In the genomic region with DNA sequence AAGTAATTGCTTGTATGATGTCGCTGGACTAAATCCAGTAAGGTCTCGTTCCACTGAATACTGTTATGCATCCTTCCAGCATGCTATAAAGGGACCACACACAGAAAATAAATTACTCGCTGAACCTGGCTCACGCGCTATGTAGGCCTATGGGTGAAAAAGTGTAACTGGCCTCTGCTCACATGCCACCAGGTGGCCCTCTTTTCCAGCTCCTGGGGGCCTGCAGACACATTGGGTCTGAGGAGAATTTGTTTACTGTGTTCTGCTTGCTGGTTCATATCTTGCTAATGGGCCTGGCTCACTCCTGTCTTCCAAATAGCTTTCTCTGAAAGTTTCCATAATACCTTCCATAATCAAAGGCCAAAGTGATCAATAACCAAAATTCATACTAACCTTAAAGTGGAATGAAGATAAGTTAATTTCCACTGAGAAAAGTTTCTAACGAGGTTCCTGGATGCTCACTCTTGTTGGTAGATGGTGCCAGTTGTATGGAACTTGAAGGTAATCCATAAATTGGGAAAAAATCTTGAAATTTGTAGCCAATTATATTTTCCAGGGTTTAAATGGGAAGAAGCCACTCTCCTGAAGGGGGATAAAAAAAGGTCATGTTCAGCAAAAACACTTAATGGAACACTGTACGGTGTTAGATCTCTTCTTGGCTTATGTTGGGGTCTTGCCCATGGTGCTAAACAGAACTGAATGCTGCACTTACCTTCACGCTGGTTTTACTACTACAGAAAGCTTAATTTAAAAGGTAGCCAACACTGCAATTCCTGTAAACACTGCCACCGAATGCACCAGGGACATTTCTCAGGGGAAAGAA, we compare ENCODE assay signal across 10 cellular contexts. TPM values are rescaled to one million over a fixed set of nuclear protein-coding genes. Genes with fewer than 3 reads are reported as not detected.
DNase-seq lines count a peak whose midpoint lies in the region; ATAC-seq and TF ChIP-seq lines count a peak whose summit lies in the region.
"Had no signal": no experiment of that assay in that cellular context is flagged by ENCODE, and none has a peak within 500 bp of the region (broad histone marks: within the 10 kb centered on the region; RNA-seq: fewer than 3 reads in every experiment).

No MANE protein-coding gene starts in this region.

- TF ChIP-seq CTCF in BE2C (IDR thresholded peaks at IDR 0.05; ENCODE audit: low read depth, low read length): peak; percentile 50
- peak; percentile 66 for TF ChIP-seq CTCF in neural progenitor cell (IDR thresholded peaks at IDR 0.05)
- no peak for TF ChIP-seq CTCF in transverse colon (IDR thresholded peaks at IDR 0.05)
- no peak for TF ChIP-seq CTCF in body of pancreas (IDR thresholded peaks at IDR 0.05)

- H4K20me1 ChIP-seq in neural progenitor cell (ENCODE audit: low read depth): no peaks in the 10 kb centered on the region

- H3K4me3 ChIP-seq in BE2C (ENCODE audit: low read depth, low read length): no peak overlapping the region
- no peak overlapping the region for H3K4me3 ChIP-seq in neural progenitor cell
- H3K4me3 ChIP-seq in transverse colon: no peak overlapping the region
- no peak overlapping the region for H3K4me3 ChIP-seq in body of pancreas

- H3K9me3 Mint-ChIP-seq in activated CD4-positive, alpha-beta T cell treated with anti-CD3 and anti-CD28 coated beads, Interleukin-2, amount 10 ng/mL, durations not matched to agents 24 days and 14 days: no peaks in the 10 kb centered on the region
- H3K9me3 Mint-ChIP-seq in neural progenitor cell: no peaks in the 10 kb centered on the region
- H3K9me3 Mint-ChIP-seq: activated naive CD4-positive, alpha-beta T cell treated with anti-CD3 and anti-CD28 coated beads, Interleukin-2, amount 50 U/mL, for 24 hours; nephron had no signal

- TF ChIP-seq EP300 in transverse colon (IDR thresholded peaks at IDR 0.05; ENCODE audit: low read depth): no peak

- H3K27ac Mint-ChIP-seq in activated CD4-positive, alpha-beta T cell treated with anti-CD3 and anti-CD28 coated beads, Interleukin-2, amount 10 ng/mL, durations not matched to agents 24 days and 14 days: no peak overlapping the region
- no peak overlapping the region for H3K27ac Mint-ChIP-seq in neural progenitor cell
- H3K27ac Mint-ChIP-seq: activated naive CD4-positive, alpha-beta T cell treated with anti-CD3 and anti-CD28 coated beads, Interleukin-2, amount 50 U/mL, for 24 hours; nephron had no signal

- H3K9me3 ChIP-seq in BE2C: no peaks in the 10 kb centered on the region
- H3K9me3 ChIP-seq in neural progenitor cell (ENCODE audit: low read depth): no peaks in the 10 kb centered on the region
- no peaks in the 10 kb centered on the region for H3K9me3 ChIP-seq in transverse colon
- no peaks in the 10 kb centered on the region for H3K9me3 ChIP-seq in body of pancreas

- TF ChIP-seq POLR2A in transverse colon (IDR thresholded peaks at IDR 0.05) (no peak), body of pancreas (IDR thresholded peaks at IDR 0.05) (no peak)

- H3K4me1 Mint-ChIP-seq in activated CD4-positive, alpha-beta T cell treated with anti-CD3 and anti-CD28 coated beads, Interleukin-2, amount 10 ng/mL, durations not matched to agents 24 days and 14 days: no peaks in the 10 kb centered on the region
- H3K4me1 Mint-ChIP-seq in neural progenitor cell: no peaks in the 10 kb centered on the region
- H3K4me1 Mint-ChIP-seq: activated naive CD4-positive, alpha-beta T cell treated with anti-CD3 and anti-CD28 coated beads, Interleukin-2, amount 50 U/mL, for 24 hours; nephron had no signal

- intact Hi-C loops in activated CD4-positive, alpha-beta T cell treated with anti-CD3 and anti-CD28 coated beads, Interleukin-2, amount 10 ng/mL, durations not matched to agents 24 days and 14 days (cut with micrococcal nuclease): no loop called here
- intact Hi-C loops in transverse colon (cut with DNase I; ENCODE audit: low total_unique reads): no loop called here
- intact Hi-C loops in body of pancreas (cut with DNase I): no loop called here
- intact Hi-C loops in head of caudate nucleus (cut with DNase I): no loop called here

- in situ Hi-C loops in transverse colon (cut with MboI; ENCODE audit: low pct_ligation_motif_present in 1 of 4, low pct_unique_long_range_greater_than_20kb in 1 of 4, low sequenced_read_pairs in 3 of 4): no loop called here

- no peaks in the 10 kb centered on the region for H3F3A ChIP-seq in neural progenitor cell (ENCODE audit: low read depth)

- WGBS in transverse colon (ENCODE audit: low coverage in 1 of 2), 2 donors: 66 to 79% methylated on average over 8 to 9 of the region's 9 CpGs
- 66 to 70% methylated on average over 9 of the region's 9 CpGs for WGBS in body of pancreas, 2 donors

- H3K4me2 ChIP-seq in neural progenitor cell: no peak overlapping the region

- DNase-seq in BE2C: peak; percentile 19
- DNase-seq in activated CD4-positive, alpha-beta T cell treated with anti-CD3 and anti-CD28 coated beads, Interleukin-2, amount 10 ng/mL, durations not matched to agents 24 days and 14 days: peak; percentile 81
- peak; percentile 61 for DNase-seq in neural progenitor cell (ENCODE audit: low spot score)
- DNase-seq in transverse colon: no peak
- no peak for DNase-seq in body of pancreas
- no peak for DNase-seq in head of caudate nucleus

- H3K4me3 Mint-ChIP-seq in activated CD4-positive, alpha-beta T cell treated with anti-CD3 and anti-CD28 coated beads, Interleukin-2, amount 10 ng/mL, durations not matched to agents 24 days and 14 days: no peak overlapping the region
- H3K4me3 Mint-ChIP-seq in neural progenitor cell: no peak overlapping the region
- H3K4me3 Mint-ChIP-seq: activated naive CD4-positive, alpha-beta T cell treated with anti-CD3 and anti-CD28 coated beads, Interleukin-2, amount 50 U/mL, for 24 hours; nephron had no signal

- H2AFZ ChIP-seq in neural progenitor cell (replicated peaks): no peak overlapping the region

- no peaks in the 10 kb centered on the region for H3K36me3 Mint-ChIP-seq in activated CD4-positive, alpha-beta T cell treated with anti-CD3 and anti-CD28 coated beads, Interleukin-2, amount 10 ng/mL, durations not matched to agents 24 days and 14 days (ENCODE audit: low read depth)
- H3K36me3 Mint-ChIP-seq in neural progenitor cell: no peaks in the 10 kb centered on the region
- H3K36me3 Mint-ChIP-seq: activated naive CD4-positive, alpha-beta T cell treated with anti-CD3 and anti-CD28 coated beads, Interleukin-2, amount 50 U/mL, for 24 hours had no signal

- H3K27me3 Mint-ChIP-seq in activated CD4-positive, alpha-beta T cell treated with anti-CD3 and anti-CD28 coated beads, Interleukin-2, amount 10 ng/mL, durations not matched to agents 24 days and 14 days: peaks cover 44% of the 10 kb centered on the region
- no peaks in the 10 kb centered on the region for H3K27me3 Mint-ChIP-seq in neural progenitor cell (ENCODE audit: insufficient read depth, low read depth)
- H3K27me3 Mint-ChIP-seq: activated naive CD4-positive, alpha-beta T cell treated with anti-CD3 and anti-CD28 coated beads, Interleukin-2, amount 50 U/mL, for 24 hours had no signal

- no peak overlapping the region for H3K9ac ChIP-seq in neural progenitor cell

- H3K4me1 ChIP-seq in BE2C: no peaks in the 10 kb centered on the region
- H3K4me1 ChIP-seq in neural progenitor cell: no peaks in the 10 kb centered on the region
- H3K4me1 ChIP-seq in transverse colon: no peaks in the 10 kb centered on the region
- no peaks in the 10 kb centered on the region for H3K4me1 ChIP-seq in body of pancreas

- ATAC-seq in GM19351 (IDR thresholded peaks at IDR 0.05; ENCODE audit: unreplicated experiment) (peak; percentile 90), HG03442 (IDR thresholded peaks at IDR 0.05; ENCODE audit: unreplicated experiment) (peak; percentile 71), body of pancreas (no peak)

- no peaks in the 10 kb centered on the region for H3K79me2 ChIP-seq in neural progenitor cell (ENCODE audit: low read depth)

- no peaks in the 10 kb centered on the region for H3K36me3 ChIP-seq in BE2C
- H3K36me3 ChIP-seq in neural progenitor cell: no peaks in the 10 kb centered on the region
- no peaks in the 10 kb centered on the region for H3K36me3 ChIP-seq in transverse colon
- no peaks in the 10 kb centered on the region for H3K36me3 ChIP-seq in body of pancreas (replicated peaks in 1 of 2; ENCODE audit: insufficient read depth in 1 of 2, low read depth in 2 of 2)

- no peak overlapping the region for H3K27ac ChIP-seq in neural progenitor cell
- no peak overlapping the region for H3K27ac ChIP-seq in transverse colon
- H3K27ac ChIP-seq in body of pancreas: no peak overlapping the region

- no peaks in the 10 kb centered on the region; the same call in 1 of the 2 replicates for H3K27me3 ChIP-seq in BE2C
- H3K27me3 ChIP-seq in neural progenitor cell: no peaks in the 10 kb centered on the region
- no peaks in the 10 kb centered on the region for H3K27me3 ChIP-seq in transverse colon
- no peaks in the 10 kb centered on the region for H3K27me3 ChIP-seq in body of pancreas

RNA-seq across cellular contexts. Expression of gene ZPBP, which starts 27.0 kb away (rescaled TPM):
- not detected for polyA plus RNA-seq in BE2C (2012; ENCODE audit: insufficient read depth, insufficient read length, low read depth)
- not detected in 2 replicates for total RNA-seq in activated CD4-positive, alpha-beta T cell treated with anti-CD3 and anti-CD28 coated beads, Interleukin-2, amount 10 ng/mL, durations not matched to agents 24 days and 14 days
- not detected in 2 replicates for total RNA-seq in neural progenitor cell (ENCODE audit: low replicate concordance)
- total RNA-seq in transverse colon: not detected
- total RNA-seq in body of pancreas: not detected

Comparison
In these comparisons a context has a peak if more than half of its experiments do, and no peak if none do; other contexts are left out.
1. DNase-seq: peak in BE2C (single experiment), activated CD4-positive, alpha-beta T cell treated with anti-CD3 and anti-CD28 coated beads, Interleukin-2, amount 10 ng/mL, durations not matched to agents 24 days and 14 days (single experiment) and neural progenitor cell (single experiment); none in transverse colon (single experiment), body of pancreas (0 of 4) and head of caudate nucleus (0 of 42).
2. CTCF ChIP-seq: peak in BE2C (single experiment) and neural progenitor cell (single experiment); none in transverse colon (0 of 5) and body of pancreas (0 of 7).